ENCODE assay signal across 21 cellular contexts in the genomic region with DNA sequence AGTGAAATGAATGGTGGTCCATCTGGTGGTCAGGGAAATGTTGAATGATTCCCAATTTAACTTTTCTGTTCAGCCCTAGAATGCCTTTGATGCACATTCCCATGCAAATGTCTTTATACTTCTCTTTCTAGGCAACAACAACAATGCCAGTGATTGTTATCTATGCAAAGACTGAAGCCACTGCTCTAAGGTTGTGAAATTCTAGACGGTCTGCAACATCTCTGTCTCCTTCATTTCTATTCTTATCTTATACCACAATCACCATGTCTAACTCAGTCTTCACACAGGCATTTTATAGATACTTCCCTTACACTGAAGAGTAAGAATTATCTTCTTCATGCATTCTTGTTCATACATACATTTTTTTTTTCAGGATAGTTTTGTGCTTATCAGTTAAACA.
"Had no signal": no experiment of that assay in that cellular context is flagged by ENCODE, and none has a peak within 500 bp of the region (broad histone marks: within the 10 kb centered on the region; RNA-seq: fewer than 3 reads in every experiment).

No MANE protein-coding gene starts in this region.

- H3K36me3 ChIP-seq: prostate gland, suprapubic skin had no signal

- H3K9me3 Mint-ChIP-seq: activated CD8-positive, alpha-beta T cell treated with anti-CD3 and anti-CD28 coated beads for 36 hours; activated naive CD8-positive, alpha-beta T cell treated with anti-CD3 and anti-CD28 coated beads, Interleukin-2, amount 50 U/mL, for 24 hours had no signal

- H3K36me3 Mint-ChIP-seq: immature natural killer cell, natural killer cell, T-cell had no signal

- H3K4me3 Mint-ChIP-seq: activated CD8-positive, alpha-beta T cell treated with anti-CD3 and anti-CD28 coated beads for 36 hours; activated naive CD8-positive, alpha-beta T cell treated with anti-CD3 and anti-CD28 coated beads, Interleukin-2, amount 50 U/mL, for 24 hours; central memory CD8-positive, alpha-beta T cell; endodermal cell; immature natural killer cell; natural killer cell; T-cell had no signal

- H3K4me1 ChIP-seq: prostate gland, suprapubic skin had no signal

- H3K4me1 Mint-ChIP-seq: activated naive CD8-positive, alpha-beta T cell treated with anti-CD3 and anti-CD28 coated beads, Interleukin-2, amount 50 U/mL, for 24 hours; central memory CD8-positive, alpha-beta T cell; endodermal cell; immature natural killer cell; natural killer cell; T-cell had no signal

- H3K27ac ChIP-seq: prostate gland, suprapubic skin had no signal

- ATAC-seq: activated CD8-positive, alpha-beta T cell treated with anti-CD3 and anti-CD28 coated beads for 36 hours; activated naive CD8-positive, alpha-beta T cell treated with anti-CD3 and anti-CD28 coated beads, Interleukin-2, amount 50 U/mL, for 24 hours; left colon; mucosa of descending colon; sciatic nerve; stimulated activated naive CD8-positive, alpha-beta T cell treated with anti-CD3 and anti-CD28 coated beads, Interleukin-15, Interleukin-2, amounts not matched to agents 100 U/mL and 50 U/mL, for 24 hours; T-cell had no signal

- H3K4me3 ChIP-seq: mucosa of descending colon, prostate gland, suprapubic skin had no signal

- H3K9me3 ChIP-seq: mucosa of descending colon, prostate gland, suprapubic skin had no signal

- H3K27me3 ChIP-seq: suprapubic skin had no signal

- DNase-seq: activated CD4-positive, alpha-beta T cell treated with anti-CD3 and anti-CD28 coated beads for 4 hours; activated CD8-positive, alpha-beta memory T cell treated with anti-CD3 and anti-CD28 coated beads, Interleukin-2, amount 50 U/mL, for 4 hours; activated CD8-positive, alpha-beta T cell treated with anti-CD3 and anti-CD28 coated beads for 36 hours; activated naive CD4-positive, alpha-beta T cell; activated naive CD8-positive, alpha-beta T cell treated with anti-CD3 and anti-CD28 coated beads, Interleukin-2, amount 50 U/mL, for 24 hours; dermis blood vessel endothelial cell; endodermal cell; immature natural killer cell; left colon; mucosa of descending colon; natural killer cell; nucleus accumbens; stimulated activated CD4-positive, alpha-beta T cell treated with anti-CD3 and anti-CD28 coated beads, Interleukin-4, amount 100 ng/mL, for 1 hour; stimulated activated CD8-positive, alpha-beta memory T cell treated with anti-CD3 and anti-CD28 coated beads, Interleukin-4, amount 100 ng/mL, for 48 hours; stimulated activated naive CD8-positive, alpha-beta T cell treated with anti-CD3 and anti-CD28 coated beads, Interleukin-15, Interleukin-2, amounts not matched to agents 100 U/mL and 50 U/mL, for 24 hours; T-cell; T1000 had no signal

- H3K27ac Mint-ChIP-seq: activated CD8-positive, alpha-beta T cell treated with anti-CD3 and anti-CD28 coated beads for 36 hours; activated naive CD8-positive, alpha-beta T cell treated with anti-CD3 and anti-CD28 coated beads, Interleukin-2, amount 50 U/mL, for 24 hours; endodermal cell; immature natural killer cell; natural killer cell; T-cell had no signal

- H3K27me3 Mint-ChIP-seq: activated CD8-positive, alpha-beta T cell treated with anti-CD3 and anti-CD28 coated beads for 36 hours; activated naive CD8-positive, alpha-beta T cell treated with anti-CD3 and anti-CD28 coated beads, Interleukin-2, amount 50 U/mL, for 24 hours; central memory CD8-positive, alpha-beta T cell had no signal
